In the genomic region with DNA sequence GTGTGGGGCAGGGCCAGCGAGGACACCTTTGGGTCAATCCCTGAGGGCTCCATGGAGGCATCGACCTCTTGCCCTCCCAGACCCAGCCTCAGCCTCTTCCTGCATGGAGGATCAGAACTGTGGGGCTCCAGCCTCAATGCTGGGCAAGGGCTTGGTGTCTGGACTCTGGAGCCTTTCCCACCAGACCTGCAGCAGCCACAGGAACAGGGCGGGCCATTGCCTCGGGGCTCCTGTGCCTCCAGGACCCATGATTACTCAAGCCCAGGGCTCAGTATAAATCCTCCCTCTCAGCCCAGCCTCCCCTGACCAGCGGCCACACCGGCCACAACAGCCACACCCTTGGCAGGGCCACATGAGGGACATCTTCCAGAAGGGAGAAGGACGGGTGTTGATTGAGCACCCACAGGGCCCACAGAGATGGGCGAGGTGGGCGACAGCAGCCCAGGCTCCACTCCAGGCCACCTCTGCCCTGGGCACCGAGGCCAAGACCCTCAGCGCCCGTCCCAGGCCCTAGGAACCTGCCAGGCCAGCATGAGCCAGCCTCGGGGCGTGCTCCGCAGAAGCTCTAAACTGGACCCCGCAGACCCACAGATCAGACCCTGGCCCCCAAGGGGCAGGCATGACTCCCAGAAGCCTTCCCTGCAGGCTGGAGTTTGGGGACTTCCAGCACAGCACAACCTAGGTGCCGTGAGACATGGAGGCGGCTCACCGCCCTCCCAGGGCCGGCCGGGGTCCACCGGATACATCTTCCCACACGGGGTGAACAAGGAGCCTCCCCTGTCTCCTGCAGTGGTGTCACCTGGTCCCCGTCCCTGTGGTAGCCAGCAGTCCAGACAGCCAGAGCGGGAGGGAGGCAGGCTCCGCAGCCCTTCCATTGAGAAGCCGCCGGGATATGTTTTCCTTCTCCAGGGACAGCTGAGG, we compare ENCODE assay signal across 14 cellular contexts. TPM values are rescaled to one million over a fixed set of nuclear protein-coding genes. Genes with fewer than 3 reads are reported as not detected.
DNase-seq lines count a peak whose midpoint lies in the region; FAIRE-seq and TF ChIP-seq lines count a peak whose summit lies in the region.
"Had no signal": no experiment of that assay in that cellular context is flagged by ENCODE, and none has a peak within 500 bp of the region (broad histone marks: within the 10 kb centered on the region; RNA-seq: fewer than 3 reads in every experiment).

No MANE protein-coding gene starts in this region.

- no peak overlapping the region for H3K27ac ChIP-seq in trophoblast cell (ENCODE audit: low read depth, low read length)

- H4K12ac ChIP-seq in trophoblast cell (ENCODE audit: low read depth, low read length) = no peak overlapping the region

- H2AFZ ChIP-seq in trophoblast cell (ENCODE audit: insufficient read depth, low read length, poor library complexity) = no peak overlapping the region

- TF ChIP-seq CTCF in Calu3 (IDR thresholded peaks at IDR 0.05; ENCODE audit: unreplicated experiment) = no peak

- H3K9me3 ChIP-seq in trophoblast cell (ENCODE audit: insufficient read depth, low read depth, low read length) = no peaks in the 10 kb centered on the region

- H3K4me1 ChIP-seq in trophoblast cell (ENCODE audit: control insufficient read depth in 1 of 2, insufficient read depth in 2 of 2, low read length in 2 of 2) = peaks cover 28 to 33% of the 10 kb centered on the region in 2 experiments

- no peaks in the 10 kb centered on the region for H3K27me3 Mint-ChIP-seq in Calu3 (ENCODE audit: unreplicated experiment)
- H3K27me3 Mint-ChIP-seq: CD8-positive, alpha-beta memory T cell had no signal

- peaks cover 26% of the 10 kb centered on the region for H3K4me1 Mint-ChIP-seq in Calu3 (ENCODE audit: low read depth, unreplicated experiment)

- H3K36me3 Mint-ChIP-seq in Calu3 (ENCODE audit: insufficient read depth, unreplicated experiment) = peaks cover 12% of the 10 kb centered on the region
- H3K36me3 Mint-ChIP-seq: CD8-positive, alpha-beta memory T cell had no signal

- intact Hi-C loops in Calu3 (cut with micrococcal nuclease; ENCODE audit: unreplicated experiment) = no loop called here

- no CpG with 5 or more reads among the region's 28 CpGs for WGBS in trophoblast cell (ENCODE audit: extremely low coverage, insufficient coverage, insufficient read length)

- H2BK12ac ChIP-seq in trophoblast cell (ENCODE audit: low read length) = no peak overlapping the region

- DNase-seq in Calu3 (peak; percentile 37), HT-29 (ENCODE audit: low spot score) (peak; percentile 58), cerebellar cortex (ENCODE audit: low spot score) (peak; percentile 48), trophoblast cell (peak; percentile 78 to 85), AG08396 (ENCODE audit: low spot score) (no peak), GM12892 (ENCODE audit: insufficient read length) (no peak)
- no peak for DNase-seq in stimulated activated CD4-positive, alpha-beta T cell treated with anti-CD3 and anti-CD28 coated beads, Interleukin-12 subunit alpha, Interleukin-12 subunit beta, amount 100 ng/mL, for 4 hours
- DNase-seq: activated CD4-positive, alpha-beta T cell treated with anti-CD3 and anti-CD28 coated beads for 4 hours; activated T-cell treated with anti-CD3 and anti-CD28 coated beads, Interleukin-2, amount 50 U/mL, for 4 hours; KG1; NCI-H2029 treated with DMSO at 0.1 percent for 48 hours; retina had no signal

- H3K18ac ChIP-seq in trophoblast cell (ENCODE audit: low read length) = peak overlapping the region; percentile 26

- H3K4me2 ChIP-seq in trophoblast cell (ENCODE audit: low read length) = no peak overlapping the region

- no peaks in the 10 kb centered on the region for H3K79me1 ChIP-seq in trophoblast cell (ENCODE audit: low read length)

- no peak overlapping the region for H3K4me3 Mint-ChIP-seq in Calu3 (ENCODE audit: low read depth, unreplicated experiment)
- H3K4me3 Mint-ChIP-seq: activated T-cell treated with anti-CD3 and anti-CD28 coated beads, Interleukin-2, amount 50 U/mL, for 4 hours; T-helper 1 cell treated with Interleukin-12 subunit alpha and Interleukin-12 subunit beta and Interleukin-4 antibody, amounts not matched to agents 30 μg/mL and 1 μg/mL, for 36 hours had no signal

- peaks cover 42% of the 10 kb centered on the region for H3K79me2 ChIP-seq in trophoblast cell (ENCODE audit: control insufficient read depth, insufficient read depth, low read length, poor library complexity)

- H3K9me3 Mint-ChIP-seq in Calu3 (ENCODE audit: low read depth, unreplicated experiment) = no peaks in the 10 kb centered on the region
- H3K9me3 Mint-ChIP-seq: activated T-cell treated with anti-CD3 and anti-CD28 coated beads, Interleukin-2, amount 50 U/mL, for 4 hours; CD8-positive, alpha-beta memory T cell; T-helper 1 cell treated with Interleukin-12 subunit alpha and Interleukin-12 subunit beta and Interleukin-4 antibody, amounts not matched to agents 30 μg/mL and 1 μg/mL, for 36 hours had no signal

- no peak overlapping the region for H3K9ac ChIP-seq in trophoblast cell (ENCODE audit: low read length)

- no peaks in the 10 kb centered on the region for H3K27me3 ChIP-seq in trophoblast cell (ENCODE audit: insufficient read depth, low read length)

- no peak overlapping the region for H3K27ac Mint-ChIP-seq in Calu3 (ENCODE audit: unreplicated experiment)
- H3K27ac Mint-ChIP-seq: T-helper 1 cell treated with Interleukin-12 subunit alpha and Interleukin-12 subunit beta and Interleukin-4 antibody, amounts not matched to agents 30 μg/mL and 1 μg/mL, for 36 hours had no signal

- peak overlapping the region; percentile 18 for H2BK120ac ChIP-seq in trophoblast cell (ENCODE audit: insufficient read depth, low read length, poor library complexity)

- peak overlapping the region; percentile 30 for H3K14ac ChIP-seq in trophoblast cell (ENCODE audit: low read length)

- TF ChIP-seq POLR2A in GM12892 (IDR thresholded peaks at IDR 0.05; ENCODE audit: low read depth, low read length) = no peak

- H2AK5ac ChIP-seq in trophoblast cell (ENCODE audit: low read length) = no peak overlapping the region

- peaks cover 0 to 5% of the 10 kb centered on the region in 2 experiments for H3K36me3 ChIP-seq in trophoblast cell (ENCODE audit: control insufficient read depth in 1 of 2, insufficient read depth in 2 of 2, low read length in 2 of 2)

- no peak overlapping the region for H2BK5ac ChIP-seq in trophoblast cell (ENCODE audit: low read depth, low read length, poor library complexity)

- no peak overlapping the region for H3K23ac ChIP-seq in trophoblast cell (ENCODE audit: low read length)

- no peak for FAIRE-seq in GM12892 (lab: Jason Lieb, UNC)

- peak overlapping the region; percentile 61 for H3K4ac ChIP-seq in trophoblast cell (ENCODE audit: low read depth, low read length)

- peak overlapping the region; percentile 10 for H4K91ac ChIP-seq in trophoblast cell (ENCODE audit: low read depth, low read length)

- CTCF ChIA-PET in Calu3 (lab: Charles Lee) = no interaction called here

- H3K4me3 ChIP-seq in trophoblast cell (ENCODE audit: low read depth, low read length) = no peak overlapping the region

- BruUV-seq in Calu3 (replicated peaks; lab: Mats Ljungman, UMichigan) = no TSS peak

- no peak overlapping the region for H4K8ac ChIP-seq in trophoblast cell (ENCODE audit: low read depth, low read length)

RNA-seq across cellular contexts. Expression of gene NCOR2, which starts 25.1 kb away (rescaled TPM):
- 325 and 348 TPM in 2 replicates for total RNA-seq in Calu3 (2022)
- 93.6 and 114 TPM in 2 replicates for total RNA-seq in HT-29 (2014; rRNA removed; shearing (Covaris generic))
- 147 and 153 TPM in 2 replicates for polyA plus RNA-seq in trophoblast cell (2013)
- 27.0 TPM for polyA plus RNA-seq in GM12892 (2012; ENCODE audit: missing spikeins)

Comparison
In these comparisons a context has a peak if more than half of its experiments do, and no peak if none do; other contexts are left out.
1. DNase-seq: peak in Calu3 (single experiment), HT-29 (single experiment), cerebellar cortex (single experiment) and trophoblast cell (2 of 2); none in stimulated activated CD4-positive, alpha-beta T cell treated with anti-CD3 and anti-CD28 coated beads, Interleukin-12 subunit alpha, Interleukin-12 subunit beta, amount 100 ng/mL, for 4 hours (single experiment), AG08396 (single experiment) and GM12892 (single experiment).